In genomic region chr7:121126801-121127534, GRCh38 we compare ENCODE assay signal across 11 cellular contexts.
A peak's percentile ranks its signal among the peaks of the same experiment; 100 is the strongest.
DNase-seq lines count a peak whose midpoint lies in the region; ATAC-seq and TF ChIP-seq lines count a peak whose summit lies in the region.
"Had no signal": no experiment of that assay in that cellular context is flagged by ENCODE, and none has a peak within 500 bp of the region (broad histone marks: within the 10 kb centered on the region; RNA-seq: fewer than 3 reads in every experiment).

No MANE protein-coding gene starts in this region.

- no peak overlapping the region for H2AFZ ChIP-seq in osteoblast (ENCODE audit: low read length)

- H3K4me3 Mint-ChIP-seq in natural killer cell treated with Interleukin-12 subunit alpha and Interleukin-12 subunit beta and Interleukin-15 and Interleukin-18, amount 100 ng/mL, for 72 hours: no peak overlapping the region

- no peaks in the 10 kb centered on the region for H3K4me1 ChIP-seq in osteoblast (ENCODE audit: insufficient read depth, low read length)
- H3K4me1 ChIP-seq in tibial artery: no peaks in the 10 kb centered on the region

- H4K20me1 ChIP-seq in osteoblast (ENCODE audit: insufficient read depth, low read length): no peaks in the 10 kb centered on the region

- DNase-seq in NCI-H2107 treated with DMSO at 0.1 percent for 48 hours (lab: John Stamatoyannopoulos, UW; ENCODE audit: unreplicated experiment) (peak; percentile 25), NCI-H2107 (lab: John Stamatoyannopoulos, UW) (no peak), NAMALWA (ENCODE audit: low spot score) (peak; percentile 63), astrocyte of the hippocampus (ENCODE audit: low read depth, low spot score) (peak; percentile 33), osteoblast (ENCODE audit: insufficient read length, low spot score, missing footprints) (peak; percentile 23), tibial artery (no peak)
- DNase-seq in natural killer cell treated with Interleukin-12 subunit alpha and Interleukin-12 subunit beta and Interleukin-15 and Interleukin-18, amount 100 ng/mL, for 72 hours (ENCODE audit: low spot score): no peak
- DNase-seq: aorta, T1000 had no signal

- intact Hi-C loops in tibial artery (cut with DNase I; ENCODE audit: low total_unique reads): no loop called here

- H3K27me3 ChIP-seq in osteoblast (ENCODE audit: insufficient read depth, low read length): no peaks in the 10 kb centered on the region
- no peaks in the 10 kb centered on the region for H3K27me3 ChIP-seq in tibial artery

- no peak overlapping the region for H3K27ac Mint-ChIP-seq in natural killer cell treated with Interleukin-12 subunit alpha and Interleukin-12 subunit beta and Interleukin-15 and Interleukin-18, amount 100 ng/mL, for 72 hours

- no peaks in the 10 kb centered on the region for H3K79me2 ChIP-seq in osteoblast (ENCODE audit: insufficient read depth, low read length)

- H3K36me3 Mint-ChIP-seq in natural killer cell treated with Interleukin-12 subunit alpha and Interleukin-12 subunit beta and Interleukin-15 and Interleukin-18, amount 100 ng/mL, for 72 hours: no peaks in the 10 kb centered on the region

- no peaks in the 10 kb centered on the region for H3K9me3 Mint-ChIP-seq in natural killer cell treated with Interleukin-12 subunit alpha and Interleukin-12 subunit beta and Interleukin-15 and Interleukin-18, amount 100 ng/mL, for 72 hours

- no peaks in the 10 kb centered on the region for H3K36me3 ChIP-seq in osteoblast (ENCODE audit: insufficient read depth, low read length)
- H3K36me3 ChIP-seq in tibial artery: peaks cover 20 to 27% (median 20%) of the 10 kb centered on the region in 3 donors

- H3K4me3 ChIP-seq in osteoblast (ENCODE audit: insufficient read depth, low read length) (no peak overlapping the region), tibial artery (no peak overlapping the region)
- H3K4me3 ChIP-seq: lung had no signal

- no peak overlapping the region for H3K4me2 ChIP-seq in osteoblast (ENCODE audit: insufficient read depth, low read length)

- peak; percentile 38 for TF ChIP-seq CTCF in osteoblast (IDR thresholded peaks at IDR 0.05; ENCODE audit: extremely low read depth, low read depth, low read length)
- TF ChIP-seq CTCF in tibial artery (IDR thresholded peaks at IDR 0.05): no peak

- H3K4me1 Mint-ChIP-seq in natural killer cell treated with Interleukin-12 subunit alpha and Interleukin-12 subunit beta and Interleukin-15 and Interleukin-18, amount 100 ng/mL, for 72 hours (ENCODE audit: low read depth in 2 of 2): no peaks in the 10 kb centered on the region

- ATAC-seq in HG03460 (IDR thresholded peaks at IDR 0.05; ENCODE audit: unreplicated experiment): no peak
- ATAC-seq in natural killer cell treated with Interleukin-12 subunit alpha and Interleukin-12 subunit beta and Interleukin-15 and Interleukin-18, amount 100 ng/mL, for 72 hours: no peak

- H3K27me3 Mint-ChIP-seq in natural killer cell treated with Interleukin-12 subunit alpha and Interleukin-12 subunit beta and Interleukin-15 and Interleukin-18, amount 100 ng/mL, for 72 hours: no peaks in the 10 kb centered on the region

- H3K27ac ChIP-seq in osteoblast (ENCODE audit: low read depth, low read length) (no peak overlapping the region), tibial artery (no peak overlapping the region)

- H3K9me3 ChIP-seq in osteoblast (ENCODE audit: low read depth, low read length) (no peaks in the 10 kb centered on the region), tibial artery (no peaks in the 10 kb centered on the region)

Comparison
In these comparisons a context has a peak if more than half of its experiments do, and no peak if none do; other contexts are left out.
1. DNase-seq: peak in NCI-H2107 treated with DMSO at 0.1 percent for 48 hours (single experiment), NAMALWA (single experiment), astrocyte of the hippocampus (single experiment) and osteoblast (single experiment); none in NCI-H2107 (single experiment), natural killer cell treated with Interleukin-12 subunit alpha and Interleukin-12 subunit beta and Interleukin-15 and Interleukin-18, amount 100 ng/mL, for 72 hours (single experiment) and tibial artery (0 of 2).